1 cellular context compared by ENCODE assay signal in genomic region chr6:53794073-53794719, GRCh38.
TF ChIP-seq lines count a peak whose summit lies in the region.

No MANE protein-coding gene starts in this region.

TF ChIP-seq in HepG2, 621 proteins besides CTCF, POLR2A, EP300 and RAD21 (continued from another document and continues in another):
- no peak for TF ChIP-seq GMEB1 (CRISPR knock-in tag; IDR thresholded peaks at IDR 0.05; ENCODE audit: borderline replicate concordance)
- no peak for TF ChIP-seq ZNF790 (CRISPR knock-in tag; IDR thresholded peaks at IDR 0.05; ENCODE audit: borderline replicate concordance)
- TF ChIP-seq HOXD1 (CRISPR knock-in tag; IDR thresholded peaks at IDR 0.05) = no peak
- no peak for TF ChIP-seq ZNF331 (CRISPR knock-in tag; IDR thresholded peaks at IDR 0.05)
- peak; percentile 88; the same call in 1 of the 2 replicates for TF ChIP-seq BRCA1 (CRISPR knock-in tag; IDR thresholded peaks at IDR 0.05)
- TF ChIP-seq NFATC3 (CRISPR knock-in tag; IDR thresholded peaks at IDR 0.05) = no peak
- TF ChIP-seq ZNF564 (CRISPR knock-in tag; IDR thresholded peaks at IDR 0.05) = no peak
- TF ChIP-seq ZNF746 (CRISPR knock-in tag; IDR thresholded peaks at IDR 0.05) = peak; percentile 46
- TF ChIP-seq ZNF251 (CRISPR knock-in tag; IDR thresholded peaks at IDR 0.05) = no peak
- no peak for TF ChIP-seq ZNF431 (CRISPR knock-in tag; IDR thresholded peaks at IDR 0.05; ENCODE audit: borderline replicate concordance, low read depth)
- TF ChIP-seq TMF1 (CRISPR knock-in tag; IDR thresholded peaks at IDR 0.05; ENCODE audit: low read depth) = no peak; the same call in 1 of the 2 replicates
- no peak for TF ChIP-seq KLF9 (CRISPR knock-in tag; IDR thresholded peaks at IDR 0.05; ENCODE audit: low read depth)
- 0 out of 2 replicates have a peak, but pooled peaks have one; percentile 58 for TF ChIP-seq BRD4 (CRISPR knock-in tag; IDR thresholded peaks at IDR 0.05)
- TF ChIP-seq ZNF30 (CRISPR knock-in tag; IDR thresholded peaks at IDR 0.05) = no peak
- TF ChIP-seq ZNF138 (CRISPR knock-in tag; IDR thresholded peaks at IDR 0.05; ENCODE audit: low read depth) = no peak
- no peak for TF ChIP-seq CBX1 (IDR thresholded peaks at IDR 0.05; ENCODE audit: low read depth)
- TF ChIP-seq JDP2 (CRISPR knock-in tag; IDR thresholded peaks at IDR 0.05; ENCODE audit: borderline replicate concordance) = no peak
- 0 out of 2 replicates have a peak, but pooled peaks have one; percentile 11 for TF ChIP-seq ZFP82 (CRISPR knock-in tag; IDR thresholded peaks at IDR 0.05; ENCODE audit: borderline replicate concordance)
- peak; percentile 11; the same call in 1 of the 2 replicates for TF ChIP-seq KDM1A (CRISPR knock-in tag; IDR thresholded peaks at IDR 0.05)
- TF ChIP-seq ZBTB39 (CRISPR knock-in tag; IDR thresholded peaks at IDR 0.05) = no peak
- peak; percentile 20; the same call in 1 of the 2 replicates for TF ChIP-seq ZBTB42 (CRISPR knock-in tag; IDR thresholded peaks at IDR 0.05)
- peak; percentile 44; the same call in 1 of the 2 replicates for TF ChIP-seq ZNF512B (CRISPR knock-in tag; IDR thresholded peaks at IDR 0.05; ENCODE audit: borderline replicate concordance)
- TF ChIP-seq MIXL1 (CRISPR knock-in tag; IDR thresholded peaks at IDR 0.05) = no peak
- no peak for TF ChIP-seq ZNF607 (CRISPR knock-in tag; IDR thresholded peaks at IDR 0.05; ENCODE audit: borderline replicate concordance)
- 0 out of 2 replicates have a peak, but pooled peaks have one; percentile 20 for TF ChIP-seq AFF4 (CRISPR knock-in tag; IDR thresholded peaks at IDR 0.05)
- 0 out of 2 replicates have a peak, but pooled peaks have one; percentile 48 for TF ChIP-seq ZNF143 (CRISPR knock-in tag; IDR thresholded peaks at IDR 0.05)
- no peak for TF ChIP-seq ZNF318 (CRISPR knock-in tag; IDR thresholded peaks at IDR 0.05)
- no peak for TF ChIP-seq BORCS8-MEF2B (CRISPR knock-in tag; IDR thresholded peaks at IDR 0.05)
- TF ChIP-seq HIC2 (CRISPR knock-in tag; IDR thresholded peaks at IDR 0.05; ENCODE audit: low read depth) = no peak; the same call in 1 of the 2 replicates
- 0 out of 2 replicates have a peak, but pooled peaks have one; percentile 37 for TF ChIP-seq ZNF558 (CRISPR knock-in tag; IDR thresholded peaks at IDR 0.05; ENCODE audit: borderline replicate concordance)
- no peak for TF ChIP-seq ZNF850 (CRISPR knock-in tag; conservative IDR thresholded peaks at IDR 0.05)
- no peak for TF ChIP-seq ZMYM2 (CRISPR knock-in tag; IDR thresholded peaks at IDR 0.05)
- TF ChIP-seq ATRX (CRISPR knock-in tag; IDR thresholded peaks at IDR 0.05; ENCODE audit: borderline replicate concordance) = no peak
- TF ChIP-seq FOXK2 (IDR thresholded peaks at IDR 0.05) = no peak
- 0 out of 2 replicates have a peak, but pooled peaks have one; percentile 25 for TF ChIP-seq SATB2 (CRISPR knock-in tag; IDR thresholded peaks at IDR 0.05)
- TF ChIP-seq NRL (CRISPR knock-in tag; IDR thresholded peaks at IDR 0.05; ENCODE audit: borderline replicate concordance) = peak; percentile 73; the same call in 1 of the 2 replicates
- TF ChIP-seq KMT2B (CRISPR knock-in tag; IDR thresholded peaks at IDR 0.05) = no peak
- peak; percentile 22 for TF ChIP-seq SMC3 (IDR thresholded peaks at IDR 0.05; ENCODE audit: low read length)
